In the genomic region with DNA sequence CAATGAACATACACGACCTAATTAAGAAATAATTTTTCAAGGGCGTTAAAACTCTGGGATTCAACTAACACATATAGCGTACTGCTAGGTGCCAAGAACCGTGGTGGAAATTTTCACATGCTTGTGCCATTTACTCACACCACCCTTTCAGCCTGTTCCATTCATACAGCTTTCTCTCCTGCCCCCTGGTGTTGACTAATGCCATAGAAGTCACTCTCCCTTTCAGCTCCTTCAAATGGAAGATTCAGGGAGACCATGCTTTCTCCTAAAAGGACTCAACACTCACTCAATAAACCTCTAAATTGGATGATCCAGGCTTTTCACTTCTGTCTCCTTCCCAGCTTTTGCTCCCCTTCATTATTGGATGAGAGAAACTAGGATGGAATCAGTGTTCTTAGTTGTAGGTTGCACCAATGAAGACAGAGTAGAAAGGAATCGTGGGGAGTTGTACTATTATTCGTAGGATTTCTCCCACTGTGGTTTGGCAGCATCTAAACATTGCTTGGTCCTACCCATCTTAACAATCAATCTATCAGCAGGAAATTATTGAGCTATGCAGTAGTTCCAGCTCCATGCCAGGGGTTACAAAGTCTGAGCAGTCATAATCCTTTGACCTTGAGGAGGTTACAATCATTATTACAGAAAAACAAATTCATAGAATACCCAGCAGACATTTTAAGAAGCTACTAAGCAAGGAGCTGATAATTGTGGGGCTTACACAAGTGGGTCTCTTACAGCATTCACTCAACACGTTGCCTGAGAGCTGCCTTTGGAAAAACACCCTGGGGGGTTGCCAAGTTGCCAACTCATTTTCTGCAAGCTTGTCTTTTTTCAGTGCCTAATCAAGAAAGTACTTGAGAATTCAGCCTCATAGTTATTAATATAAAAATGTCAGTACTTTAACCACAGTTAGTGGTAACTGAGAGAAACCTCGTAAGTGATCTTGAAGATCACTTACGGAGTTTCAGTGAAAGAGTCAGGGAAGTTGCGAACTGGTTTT, we compare ENCODE assay signal across 10 cellular contexts. TPM values are rescaled to one million over a fixed set of nuclear protein-coding genes. Genes with fewer than 3 reads are reported as not detected.
DNase-seq lines count a peak whose midpoint lies in the region; ATAC-seq and TF ChIP-seq lines count a peak whose summit lies in the region.
"Had no signal": no experiment of that assay in that cellular context is flagged by ENCODE, and none has a peak within 500 bp of the region (broad histone marks: within the 10 kb centered on the region; RNA-seq: fewer than 3 reads in every experiment).

No MANE protein-coding gene starts in this region.

- TF ChIP-seq POLR2A in esophagus squamous epithelium (IDR thresholded peaks at IDR 0.05) (no peak), upper lobe of left lung (IDR thresholded peaks at IDR 0.05) (no peak)

- WGBS in H9 (ENCODE audit: extremely low coverage, insufficient read length, low lambda C conversion rate): no CpG with 5 or more reads among the region's 10 CpGs
- 44 to 51% methylated on average over 10 of the region's 10 CpGs for WGBS in esophagus squamous epithelium, 2 donors
- WGBS in upper lobe of left lung, 2 donors: 47 to 50% methylated on average over 10 of the region's 10 CpGs

- TF ChIP-seq EP300 in upper lobe of left lung (IDR thresholded peaks at IDR 0.05): no peak

- H3K4me1 ChIP-seq in Caco-2: no peaks in the 10 kb centered on the region
- H3K4me1 ChIP-seq in H9 (ENCODE audit: insufficient read depth, low read length): no peaks in the 10 kb centered on the region
- peaks cover 0 to 50% (median 5%) of the 10 kb centered on the region in 3 donors for H3K4me1 ChIP-seq in esophagus squamous epithelium
- peaks cover 3 to 20% (median 11%) of the 10 kb centered on the region in 4 donors for H3K4me1 ChIP-seq in upper lobe of left lung

- H3K18ac ChIP-seq in H9 (ENCODE audit: insufficient read length, low read depth, low read length): no peak overlapping the region

- H3K27me3 ChIP-seq in Caco-2 (replicated peaks; ENCODE audit: control insufficient read depth, insufficient read depth, low read length) (no peaks in the 10 kb centered on the region), H9 (ENCODE audit: insufficient read depth, low read length) (peaks cover 6% of the 10 kb centered on the region; the same call in 1 of the 2 replicates), esophagus squamous epithelium (peaks cover 0 to 8% (median 0%) of the 10 kb centered on the region in 4 donors), upper lobe of left lung (no peaks in the 10 kb centered on the region)

- H3K4me1 Mint-ChIP-seq in Caco-2 (ENCODE audit: low read depth, unreplicated experiment) (no peaks in the 10 kb centered on the region), H9 (peaks cover 9 to 17% of the 10 kb centered on the region in 2 experiments), naive B cell (peaks cover 5 to 12% (median 6%) of the 10 kb centered on the region in 3 donors)

- H3K27ac ChIP-seq in H9 (ENCODE audit: insufficient read length, low read depth, low read length): no peak overlapping the region
- H3K27ac ChIP-seq in esophagus squamous epithelium: peak overlapping the region in 1 of 4 donors; percentile 88
- peak overlapping the region in 1 of 4 donors; percentile 17 for H3K27ac ChIP-seq in upper lobe of left lung

- H3K36me3 Mint-ChIP-seq in Caco-2 (ENCODE audit: insufficient read depth, unreplicated experiment) (no peaks in the 10 kb centered on the region), H9 (ENCODE audit: insufficient read depth in 1 of 3, low read depth in 3 of 3) (peaks cover 0 to under 1% (median under 1%) of the 10 kb centered on the region in 3 experiments; a peak in 3 of 7 replicates), naive B cell (peaks cover 0 to 6% of the 10 kb centered on the region in 2 donors)

- no peak overlapping the region for H2BK15ac ChIP-seq in H9 (ENCODE audit: low read depth, low read length)

- peaks cover 2% of the 10 kb centered on the region for H3K27me3 Mint-ChIP-seq in Caco-2 (ENCODE audit: insufficient read depth, unreplicated experiment)
- H3K27me3 Mint-ChIP-seq in H9 (ENCODE audit: low read depth): peaks cover 47% of the 10 kb centered on the region
- peaks cover 30 to 61% (median 55%) of the 10 kb centered on the region in 3 donors for H3K27me3 Mint-ChIP-seq in naive B cell

- no peak overlapping the region for H3K4me2 ChIP-seq in H9 (ENCODE audit: insufficient read depth, insufficient read length, low read length)

- no peaks in the 10 kb centered on the region for H3K79me1 ChIP-seq in H9 (ENCODE audit: insufficient read depth, low read depth, low read length, poor library complexity, severe bottlenecking)

- no peak overlapping the region for H3K23ac ChIP-seq in H9 (ENCODE audit: insufficient read length, low read depth, low read length)

- CTCF ChIA-PET in Caco-2 (lab: Charles Lee): interaction anchor here (0.6 to 3.4 kb wide), 8 partner anchors 8 to 337 kb away, joined by 3 to 43 read pairs (median 4); no protein-coding TSS in a partner anchor

- H3K9ac ChIP-seq in H9 (ENCODE audit: extremely low read depth, insufficient read length, low read length): no peak overlapping the region

- no peak overlapping the region for H3K56ac ChIP-seq in H9 (ENCODE audit: insufficient read length, low read depth, low read length)

- H3K79me2 ChIP-seq in H9 (ENCODE audit: insufficient read depth, low read length): no peaks in the 10 kb centered on the region

- H3K4me3 Mint-ChIP-seq in Caco-2 (ENCODE audit: unreplicated experiment): no peak overlapping the region
- H3K4me3 Mint-ChIP-seq in H9: no peak overlapping the region
- no peak overlapping the region for H3K4me3 Mint-ChIP-seq in naive B cell
- H3K4me3 Mint-ChIP-seq: stimulated activated naive CD8-positive, alpha-beta T cell treated with anti-CD3 and anti-CD28 coated beads, Interleukin-15, Interleukin-2, amounts not matched to agents 100 ng/mL and 50 ng/mL, for 24 hours; T-helper 1 cell treated with Interleukin-12 subunit alpha and Interleukin-12 subunit beta and Interleukin-4 antibody, amounts not matched to agents 30 μg/mL and 1 μg/mL, for 36 hours had no signal

- H3K14ac ChIP-seq in H9 (ENCODE audit: insufficient read depth, low read length): no peak overlapping the region

- no peak overlapping the region for H2BK12ac ChIP-seq in H9 (ENCODE audit: insufficient read length, low read depth, low read length)

- H2BK120ac ChIP-seq in H9 (ENCODE audit: low read depth, low read length, poor library complexity, severe bottlenecking): no peak overlapping the region

- no peak overlapping the region for H4K8ac ChIP-seq in H9 (replicated peaks; ENCODE audit: insufficient read length, low read depth, low read length)

- no peak overlapping the region for H4K5ac ChIP-seq in H9 (ENCODE audit: insufficient read length, low read depth, low read length)

- no peak overlapping the region for H3K4ac ChIP-seq in H9 (ENCODE audit: low read depth, low read length)

- DNase-seq in Caco-2 (peak; percentile 55 to 74), H9 (peak; percentile 61), NCI-H2227 (lab: John Stamatoyannopoulos, UW; ENCODE audit: unreplicated experiment) (peak; percentile 73), esophagus squamous epithelium (lab: John Stamatoyannopoulos, UW) (no peak), naive B cell (peak; percentile 19), upper lobe of left lung (peak in 1 of 2 donors; percentile 58), NCI-H187 treated with DMSO at 0.1 percent for 48 hours (lab: John Stamatoyannopoulos, UW) (no peak)
- DNase-seq in activated CD4-positive, alpha-beta T cell treated with anti-CD3 and anti-CD28 coated beads, Interleukin-2, amount 50 U/mL, for 4 hours: peak; percentile 15 to 26

- no peak overlapping the region for H3K27ac Mint-ChIP-seq in Caco-2 (ENCODE audit: unreplicated experiment)
- H3K27ac Mint-ChIP-seq in H9: no peak overlapping the region
- no peak overlapping the region for H3K27ac Mint-ChIP-seq in naive B cell
- H3K27ac Mint-ChIP-seq: stimulated activated naive CD8-positive, alpha-beta T cell treated with anti-CD3 and anti-CD28 coated beads, Interleukin-15, Interleukin-2, amounts not matched to agents 100 ng/mL and 50 ng/mL, for 24 hours; T-helper 1 cell treated with Interleukin-12 subunit alpha and Interleukin-12 subunit beta and Interleukin-4 antibody, amounts not matched to agents 30 μg/mL and 1 μg/mL, for 36 hours had no signal

- H2AFZ ChIP-seq in H9 (ENCODE audit: low read length): peak overlapping the region; percentile 27

- no TSS peak for BruUV-seq in Caco-2 (replicated peaks; lab: Mats Ljungman, UMichigan)

- no peaks in the 10 kb centered on the region for H3K36me3 ChIP-seq in Caco-2 (ENCODE audit: control insufficient read depth, insufficient read depth, low read length)
- H3K36me3 ChIP-seq in esophagus squamous epithelium: peaks cover 0 to under 1% (median 0%) of the 10 kb centered on the region in 3 donors
- H3K36me3 ChIP-seq in upper lobe of left lung: no peaks in the 10 kb centered on the region

- H3K9me3 ChIP-seq in Caco-2 (no peaks in the 10 kb centered on the region), H9 (ENCODE audit: control insufficient read depth, low read depth, low read length) (no peaks in the 10 kb centered on the region), esophagus squamous epithelium (no peaks in the 10 kb centered on the region), upper lobe of left lung (no peaks in the 10 kb centered on the region)

- H3T11ph ChIP-seq in H9 (ENCODE audit: low read length): no peak overlapping the region

- peak; percentile 76 to 79 for TF ChIP-seq CTCF in Caco-2 (IDR thresholded peaks at IDR 0.05; ENCODE audit: insufficient read depth in 1 of 2, low read depth in 1 of 2, low read length in 1 of 2, severe bottlenecking in 1 of 2, unreplicated experiment in 1 of 2)
- TF ChIP-seq CTCF in H9 (conservative IDR thresholded peaks at IDR 0.05): peak; percentile 79
- TF ChIP-seq CTCF in esophagus squamous epithelium (IDR thresholded peaks at IDR 0.05): peak; percentile 54 to 90 (median 86)
- TF ChIP-seq CTCF in upper lobe of left lung (IDR thresholded peaks at IDR 0.05): peak; percentile 64 to 78 (median 76)

- ATAC-seq in naive B cell (ENCODE audit: low read depth in 2 of 2) (peak; percentile 37 to 43), upper lobe of left lung (ENCODE audit: low FRiP score in 2 of 2) (peak; percentile 65 to 70)

- no peak overlapping the region for H2BK20ac ChIP-seq in H9 (ENCODE audit: low read depth, low read length, poor library complexity, severe bottlenecking)

- H2AK5ac ChIP-seq in H9 (ENCODE audit: insufficient read length, low read length): no peak overlapping the region

- peaks cover 6% of the 10 kb centered on the region for H3K23me2 ChIP-seq in H9 (ENCODE audit: insufficient read length, low read depth, low read length, poor library complexity, severe bottlenecking)

- no peaks in the 10 kb centered on the region for H3K9me3 Mint-ChIP-seq in Caco-2 (ENCODE audit: unreplicated experiment)
- H3K9me3 Mint-ChIP-seq in H9: no peaks in the 10 kb centered on the region
- peaks cover 0 to 3% (median 0%) of the 10 kb centered on the region in 7 donors for H3K9me3 Mint-ChIP-seq in naive B cell
- H3K9me3 Mint-ChIP-seq: stimulated activated naive CD8-positive, alpha-beta T cell treated with anti-CD3 and anti-CD28 coated beads, Interleukin-15, Interleukin-2, amounts not matched to agents 100 ng/mL and 50 ng/mL, for 24 hours; T-helper 1 cell treated with Interleukin-12 subunit alpha and Interleukin-12 subunit beta and Interleukin-4 antibody, amounts not matched to agents 30 μg/mL and 1 μg/mL, for 36 hours had no signal

- POLR2A ChIA-PET in Caco-2 (lab: Charles Lee): no interaction called here

- no peak overlapping the region for H4K91ac ChIP-seq in H9 (ENCODE audit: insufficient read length, low read depth, low read length)

- intact Hi-C loops in Caco-2 (cut with micrococcal nuclease; ENCODE audit: unreplicated experiment) (loop anchor here (1.0 to 5.0 kb wide), 4 partner anchors 83 to 337 kb away; no protein-coding TSS in a partner anchor), esophagus squamous epithelium (cut with DNase I) (loop anchor here (5.0 to 10.0 kb wide), 2 partner anchors 81 to 138 kb away; no protein-coding TSS in a partner anchor)

- H2BK5ac ChIP-seq in H9 (ENCODE audit: insufficient read length, low read length): no peak overlapping the region

- H4K20me1 ChIP-seq in H9 (ENCODE audit: control insufficient read depth, insufficient read depth, insufficient read length): no peaks in the 10 kb centered on the region

- no peak overlapping the region for H3K4me3 ChIP-seq in Caco-2 (ENCODE audit: low read depth, low read length)
- H3K4me3 ChIP-seq in esophagus squamous epithelium: no peak overlapping the region
- no peak overlapping the region for H3K4me3 ChIP-seq in upper lobe of left lung

RNA-seq across cellular contexts. Expression of a gene that starts 2.8 kb away (rescaled TPM):
- total RNA-seq in Caco-2 (2022) (not detected in 2 replicates), H9 (2021) (1.1 and 1.2 TPM in 2 replicates), esophagus squamous epithelium (10 to 100 TPM in 3 of 4 donors, 1 to 10 TPM in 1; 8.8 to 70.8 (median 47.9) TPM), upper lobe of left lung (10 to 100 TPM in 4 of 6 donors, 1 to 10 TPM in 2; 1.8 to 13.3 (median 10.2) TPM)
- not detected for polyA plus RNA-seq in naive B cell (ENCODE audit: low read depth in 6 of 6)

Comparison
In these comparisons a context has a peak if more than half of its experiments do, and no peak if none do; other contexts are left out.
1. DNase-seq: peak in Caco-2 (2 of 2), H9 (single experiment), NCI-H2227 (single experiment), activated CD4-positive, alpha-beta T cell treated with anti-CD3 and anti-CD28 coated beads, Interleukin-2, amount 50 U/mL, for 4 hours (2 of 2) and naive B cell (single experiment); none in esophagus squamous epithelium (single experiment) and NCI-H187 treated with DMSO at 0.1 percent for 48 hours (single experiment).
2. Peak in every context shown above with its lines, with median percentiles within 50 percentile points of each other: CTCF ChIP-seq.